Comparison of ENCODE assay signal across 20 cellular contexts in the genomic region with DNA sequence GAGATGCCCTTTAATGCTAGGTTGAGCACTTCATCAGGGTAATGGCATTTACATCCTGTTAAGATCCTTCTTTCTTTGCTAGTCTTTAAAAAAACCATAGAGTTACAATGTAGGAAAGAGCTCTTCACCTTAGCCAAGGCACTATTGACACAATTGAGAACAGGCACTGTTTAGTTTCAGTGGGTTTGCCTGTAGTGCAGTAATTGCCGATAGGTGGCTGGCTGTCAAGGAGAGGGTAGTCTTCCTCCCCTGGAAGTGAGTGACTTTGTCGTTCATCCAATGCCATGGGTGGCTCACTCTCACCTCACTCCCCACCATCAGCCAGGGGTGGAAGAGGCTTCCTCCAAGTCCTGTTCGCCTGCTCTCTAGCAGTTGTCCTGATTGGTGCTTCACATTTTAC. TPM values are rescaled to one million over a fixed set of nuclear protein-coding genes. Genes with fewer than 3 reads are reported as not detected.
DNase-seq lines count a peak whose midpoint lies in the region; ATAC-seq, FAIRE-seq and TF ChIP-seq lines count a peak whose summit lies in the region.
"Had no signal": no experiment of that assay in that cellular context is flagged by ENCODE, and none has a peak within 500 bp of the region (broad histone marks: within the 10 kb centered on the region; RNA-seq: fewer than 3 reads in every experiment).

No MANE protein-coding gene starts in this region.

- H3K4me2 ChIP-seq in GM12878 (ENCODE audit: control insufficient read depth, insufficient read depth) (no peak overlapping the region), mesenchymal stem cell (ENCODE audit: low read length, poor library complexity, severe bottlenecking) (no peak overlapping the region), smooth muscle cell (no peak overlapping the region)

- in situ Hi-C loops in GM12878 (cut with MboI) = no loop called here

- TF ChIP-seq EP300 in GM12878 (IDR thresholded peaks at IDR 0.05; ENCODE audit: borderline replicate concordance in 1 of 2, control insufficient read depth in 1 of 2, low read depth in 2 of 2, low read length in 2 of 2) = no peak

- TF ChIP-seq CTCF in GM12878 (IDR thresholded peaks at IDR 0.05 in 2 of 3, conservative IDR thresholded peaks at IDR 0.05 in 1 of 3; ENCODE audit: control insufficient read depth in 2 of 3, extremely low read depth in 1 of 3, insufficient read depth in 1 of 3, low read depth in 3 of 3, low read length in 3 of 3) (no peak), smooth muscle cell (IDR thresholded peaks at IDR 0.05; ENCODE audit: borderline replicate concordance, insufficient read depth, poor library complexity, severe bottlenecking) (no peak), BE2C (IDR thresholded peaks at IDR 0.05; ENCODE audit: low read depth, low read length) (no peak), GM20000 (IDR thresholded peaks at IDR 0.05; ENCODE audit: extremely low read depth, missing control alignments) (no peak)

- H2BK5ac ChIP-seq in mesenchymal stem cell (ENCODE audit: low read depth, low read length, poor library complexity, severe bottlenecking) = no peak overlapping the region

- TF ChIP-seq RAD21 in GM12878 (IDR thresholded peaks at IDR 0.05; ENCODE audit: insufficient read depth, low read depth, low read length) = no peak

- no peak overlapping the region for H2AFZ ChIP-seq in GM12878 (ENCODE audit: control insufficient read depth, low read depth, low read length)
- no peak overlapping the region for H2AFZ ChIP-seq in mesenchymal stem cell (ENCODE audit: low read depth, low read length)
- H2AFZ ChIP-seq in smooth muscle cell (ENCODE audit: low read depth) = no peak overlapping the region

- peaks cover 0 to 6% of the 10 kb centered on the region in 2 experiments; a peak in 3 of 4 replicates for H3K36me3 ChIP-seq in GM12878 (ENCODE audit: control insufficient read depth in 2 of 2, insufficient read depth in 2 of 2, low read length in 1 of 2)
- H3K36me3 ChIP-seq in mesenchymal stem cell (ENCODE audit: control insufficient read depth in 1 of 2, insufficient read depth in 2 of 2, low read depth in 1 of 2, low read length in 2 of 2) = peaks cover 0 to 54% of the 10 kb centered on the region in 2 experiments
- H3K36me3 ChIP-seq in smooth muscle cell (ENCODE audit: low read depth) = no peaks in the 10 kb centered on the region
- peaks cover 13% of the 10 kb centered on the region for H3K36me3 ChIP-seq in BE2C
- H3K36me3 ChIP-seq: ovary had no signal

- H3K9ac ChIP-seq in GM12878 (ENCODE audit: control insufficient read depth, insufficient read depth, low read length) (no peak overlapping the region), mesenchymal stem cell (ENCODE audit: low read length) (no peak overlapping the region), smooth muscle cell (ENCODE audit: low read depth) (no peak overlapping the region)
- H3K9ac ChIP-seq: BLaER1 treated with 17β-estradiol and CSF1 and Interleukin-3, amounts not matched to agents 10 nM and 100 nM had no signal

- no peak overlapping the region for H3K4ac ChIP-seq in mesenchymal stem cell (ENCODE audit: low read depth in 1 of 2, low read length in 2 of 2)

- H3K9me3 ChIP-seq in GM12878 (replicated peaks; ENCODE audit: control insufficient read depth, insufficient read depth, low read length) = no peaks in the 10 kb centered on the region
- H3K9me3 ChIP-seq in mesenchymal stem cell (ENCODE audit: control insufficient read depth, low read length) = no peaks in the 10 kb centered on the region
- no peaks in the 10 kb centered on the region for H3K9me3 ChIP-seq in smooth muscle cell (replicated peaks; ENCODE audit: low read depth)
- H3K9me3 ChIP-seq in BE2C = no peaks in the 10 kb centered on the region
- H3K9me3 ChIP-seq: BLaER1 treated with 17β-estradiol and CSF1 and Interleukin-3, amounts not matched to agents 10 nM and 100 nM; ovary had no signal

- no peaks in the 10 kb centered on the region for H3F3A ChIP-seq in smooth muscle cell (ENCODE audit: low read depth)

- no peak overlapping the region for H2BK12ac ChIP-seq in mesenchymal stem cell (ENCODE audit: low read length in 2 of 2)

- H3K79me1 ChIP-seq in mesenchymal stem cell (replicated peaks; ENCODE audit: low read length, poor library complexity, severe bottlenecking) = no peaks in the 10 kb centered on the region

- no peak overlapping the region for H3K23ac ChIP-seq in mesenchymal stem cell (ENCODE audit: low read length in 2 of 2)

- intact Hi-C loops in activated CD4-positive, alpha-beta T cell treated with anti-CD3 and anti-CD28 coated beads, Interleukin-2, amount 10 ng/mL, durations not matched to agents 24 days and 14 days (cut with micrococcal nuclease) = loop anchor here (10.0 kb wide), 1 partner anchor 1450 kb away; no protein-coding TSS in a partner anchor
- intact Hi-C loops in GM12878 (cut with micrococcal nuclease; ENCODE audit: unreplicated experiment) = no loop called here

- peaks cover 28% of the 10 kb centered on the region for H3K4me1 Mint-ChIP-seq in activated CD4-positive, alpha-beta T cell treated with anti-CD3 and anti-CD28 coated beads, Interleukin-2, amount 10 ng/mL, durations not matched to agents 24 days and 14 days

- H4K8ac ChIP-seq in mesenchymal stem cell (ENCODE audit: low read length) = no peak overlapping the region

- H3K4me3 ChIP-seq in GM12878 (no peak overlapping the region), mesenchymal stem cell (ENCODE audit: insufficient read depth in 1 of 2, low read depth in 1 of 2, low read length in 2 of 2) (no peak overlapping the region), smooth muscle cell (no peak overlapping the region), BE2C (ENCODE audit: low read depth, low read length) (no peak overlapping the region)
- H3K4me3 ChIP-seq: BLaER1 treated with 17β-estradiol and CSF1 and Interleukin-3, amounts not matched to agents 10 nM and 100 nM; dorsolateral prefrontal cortex; ovary; SK-N-MC had no signal

- peak overlapping the region; percentile 7 for H2AK5ac ChIP-seq in mesenchymal stem cell (ENCODE audit: low read length, severe bottlenecking)

- H2BK15ac ChIP-seq in mesenchymal stem cell (ENCODE audit: low read depth, poor library complexity, severe bottlenecking) = no peak overlapping the region

- no peak for FAIRE-seq in GM12878 (lab: Jason Lieb, UNC)
- FAIRE-seq: urothelium cell line had no signal

- TF ChIP-seq POLR2A in GM12878 (IDR thresholded peaks at IDR 0.05; ENCODE audit: low read depth, low read length) = no peak

- CTCF ChIA-PET in GM12878 (lab: Yijun Ruan, JAX) = interaction anchor here (0.7 to 7.3 kb wide), 4 partner anchors 9 to 1446 kb away, joined by 3 to 64 read pairs (median 3); no protein-coding TSS in a partner anchor

- no peaks in the 10 kb centered on the region for H3K9me3 Mint-ChIP-seq in activated CD4-positive, alpha-beta T cell treated with anti-CD3 and anti-CD28 coated beads, Interleukin-2, amount 10 ng/mL, durations not matched to agents 24 days and 14 days
- H3K9me3 Mint-ChIP-seq: activated T-helper 17 cell treated with anti-CD3 and anti-CD28 coated beads, Interleukin-2, amount 50 U/mL, for 72 hours; stimulated activated naive CD8-positive, alpha-beta T cell treated with anti-CD3 and anti-CD28 coated beads, Interleukin-15, Interleukin-2, amounts not matched to agents 100 ng/mL and 50 ng/mL, for 24 hours had no signal

- H3K27me3 Mint-ChIP-seq in activated CD4-positive, alpha-beta T cell treated with anti-CD3 and anti-CD28 coated beads, Interleukin-2, amount 10 ng/mL, durations not matched to agents 24 days and 14 days = no peaks in the 10 kb centered on the region
- H3K27me3 Mint-ChIP-seq: activated T-helper 17 cell treated with anti-CD3 and anti-CD28 coated beads, Interleukin-2, amount 50 U/mL, for 72 hours; stimulated activated naive CD8-positive, alpha-beta T cell treated with anti-CD3 and anti-CD28 coated beads, Interleukin-15, Interleukin-2, amounts not matched to agents 100 ng/mL and 50 ng/mL, for 24 hours had no signal

- no TSS peak for BruUV-seq in GM12878 (replicated peaks; lab: Mats Ljungman, UMichigan)

- RAD21 ChIA-PET in GM12878 (lab: Charles Lee; ENCODE audit: unreplicated experiment) = interaction anchor here (1.0 to 3.5 kb wide), 3 partner anchors 8 to 11 kb away, joined by 3 to 14 read pairs (median 6); no protein-coding TSS in a partner anchor

- no peaks in the 10 kb centered on the region for H3K27me3 ChIP-seq in GM12878 (replicated peaks in 1 of 2; ENCODE audit: control insufficient read depth in 2 of 2, insufficient read depth in 2 of 2, low read length in 1 of 2)
- peaks cover 0 to 7% of the 10 kb centered on the region in 2 experiments for H3K27me3 ChIP-seq in mesenchymal stem cell (ENCODE audit: control insufficient read depth in 1 of 2, insufficient read depth in 1 of 2, low read length in 2 of 2)
- H3K27me3 ChIP-seq in smooth muscle cell (ENCODE audit: low read depth) = no peaks in the 10 kb centered on the region
- H3K27me3 ChIP-seq in BE2C = no peaks in the 10 kb centered on the region
- H3K27me3 ChIP-seq: BLaER1 treated with 17β-estradiol and CSF1 and Interleukin-3, amounts not matched to agents 10 nM and 100 nM; ovary had no signal

- no peak for DNase-seq in activated CD4-positive, alpha-beta T cell treated with anti-CD3 and anti-CD28 coated beads, Interleukin-2, amount 10 ng/mL, durations not matched to agents 24 days and 14 days
- DNase-seq in activated CD4-positive, alpha-beta T cell treated with anti-CD3 and anti-CD28 coated beads for 48 hours = no peak
- DNase-seq in GM12878 (ENCODE audit: low read depth, low spot score) (no peak), mesenchymal stem cell (no peak), smooth muscle cell (lab: John Stamatoyannopoulos, UW; ENCODE audit: unreplicated experiment) (no peak), BE2C (no peak), GM20000 (ENCODE audit: low spot score) (no peak)
- DNase-seq: dorsolateral prefrontal cortex; NCI-H187 treated with DMSO at 0.1 percent for 48 hours; ovary; stimulated activated CD4-positive, alpha-beta T cell treated with anti-CD3 and anti-CD28 coated beads, Interleukin-2, amount 100 ng/mL, for 24 hours; T-helper 9 cell had no signal

- 63% methylated on average over 3 of the region's 3 CpGs for WGBS in GM12878 (ENCODE audit: insufficient coverage, insufficient replicate concordance, low lambda C conversion rate, missing lambda C conversion rate)
- WGBS in mesenchymal stem cell = 100% methylated on average over 1 of the region's 3 CpGs
- WGBS in smooth muscle cell (ENCODE audit: low lambda C conversion rate) = 86% methylated on average over 3 of the region's 3 CpGs

- no peaks in the 10 kb centered on the region for H3K79me2 ChIP-seq in GM12878 (ENCODE audit: control insufficient read depth, insufficient read depth, low read length)
- H3K79me2 ChIP-seq in smooth muscle cell (ENCODE audit: low read depth) = no peaks in the 10 kb centered on the region

- 0 out of 2 replicates have a peak, but pooled peaks cover 4% of the 10 kb centered on the region for H3K4me1 ChIP-seq in GM12878 (ENCODE audit: control insufficient read depth, insufficient read depth, low read length)
- peaks cover 5% of the 10 kb centered on the region for H3K4me1 ChIP-seq in mesenchymal stem cell (ENCODE audit: control insufficient read depth, insufficient read depth, low read depth, low read length)
- H3K4me1 ChIP-seq in smooth muscle cell (ENCODE audit: low read depth) = no peaks in the 10 kb centered on the region
- no peaks in the 10 kb centered on the region for H3K4me1 ChIP-seq in BE2C

- no peak overlapping the region for H3K4me3 Mint-ChIP-seq in activated CD4-positive, alpha-beta T cell treated with anti-CD3 and anti-CD28 coated beads, Interleukin-2, amount 10 ng/mL, durations not matched to agents 24 days and 14 days
- H3K4me3 Mint-ChIP-seq: stimulated activated naive CD8-positive, alpha-beta T cell treated with anti-CD3 and anti-CD28 coated beads, Interleukin-15, Interleukin-2, amounts not matched to agents 100 ng/mL and 50 ng/mL, for 24 hours had no signal

- no peak overlapping the region for H2BK120ac ChIP-seq in mesenchymal stem cell (ENCODE audit: low read depth, low read length)

- H4K91ac ChIP-seq in mesenchymal stem cell (ENCODE audit: low read length) = no peak overlapping the region

- H3K27ac ChIP-seq in GM12878 (ENCODE audit: control insufficient read depth, insufficient read depth) = no peak overlapping the region
- peak overlapping the region; percentile 34 for H3K27ac ChIP-seq in mesenchymal stem cell (ENCODE audit: low read length, poor library complexity, severe bottlenecking)
- peak overlapping the region; percentile 4 for H3K27ac ChIP-seq in smooth muscle cell (ENCODE audit: low read depth)
- H3K27ac ChIP-seq: BLaER1 treated with 17β-estradiol and CSF1 and Interleukin-3, amounts not matched to agents 10 nM and 100 nM; ovary; SK-N-MC had no signal

- SMC1A ChIA-PET in GM12878 (lab: Charles Lee; ENCODE audit: uncharacterized antibody, unreplicated experiment) = interaction anchor here (5.9 kb wide), 1 partner anchor 10 kb away, joined by 44 read pairs; no protein-coding TSS in a partner anchor

- H4K20me1 ChIP-seq in GM12878 (ENCODE audit: control insufficient read depth, insufficient read depth) (no peaks in the 10 kb centered on the region), smooth muscle cell (ENCODE audit: low read depth) (no peaks in the 10 kb centered on the region)

- H3K27ac Mint-ChIP-seq in activated CD4-positive, alpha-beta T cell treated with anti-CD3 and anti-CD28 coated beads, Interleukin-2, amount 10 ng/mL, durations not matched to agents 24 days and 14 days = peak overlapping the region; percentile 53
- H3K27ac Mint-ChIP-seq: activated T-helper 17 cell treated with anti-CD3 and anti-CD28 coated beads, Interleukin-2, amount 50 U/mL, for 72 hours; stimulated activated naive CD8-positive, alpha-beta T cell treated with anti-CD3 and anti-CD28 coated beads, Interleukin-15, Interleukin-2, amounts not matched to agents 100 ng/mL and 50 ng/mL, for 24 hours had no signal

- H3K36me3 Mint-ChIP-seq in activated CD4-positive, alpha-beta T cell treated with anti-CD3 and anti-CD28 coated beads, Interleukin-2, amount 10 ng/mL, durations not matched to agents 24 days and 14 days (ENCODE audit: low read depth) = peaks cover 52% of the 10 kb centered on the region

- no peak overlapping the region for H3K14ac ChIP-seq in mesenchymal stem cell (ENCODE audit: low read length in 2 of 2)

- POLR2A ChIA-PET in GM12878 (lab: Charles Lee) = no interaction called here

- H3K18ac ChIP-seq in mesenchymal stem cell (ENCODE audit: low read depth in 1 of 2, low read length in 2 of 2) = no peak overlapping the region

- ATAC-seq in GM12878 = peak; percentile 37; the same call in 1 of the 3 replicates
- ATAC-seq in GM21360 (IDR thresholded peaks at IDR 0.05; ENCODE audit: unreplicated experiment) = no peak
- ATAC-seq: activated T-helper 17 cell treated with anti-CD3 and anti-CD28 coated beads, Interleukin-2, amount 50 U/mL, for 72 hours; HCT116; Panc1 had no signal

RNA-seq across cellular contexts. Expression of a gene that starts 34.7 kb away (rescaled TPM):
- 161 and 162 TPM in 2 replicates for total RNA-seq in activated CD4-positive, alpha-beta T cell treated with anti-CD3 and anti-CD28 coated beads, Interleukin-2, amount 10 ng/mL, durations not matched to agents 24 days and 14 days
- 14.5 and 16.3 TPM in 2 replicates for total RNA-seq in GM12878 (2013; cell fraction: nucleolus; rRNA removed)
- total RNA-seq in GM12878 (2014; rRNA removed) (115 and 118 TPM in 2 replicates), GM12878 (2014; rRNA removed; fragmentation: Illumina TruSeq; extraction: Trizol) (138 and 140 TPM in 2 replicates), GM12878 (2021) (113 and 114 TPM in 2 replicates), smooth muscle cell (43.8 and 46.7 TPM in 2 replicates)
- 40.8 TPM for polyA plus RNA-seq in GM12878 (2011; ENCODE audit: low read depth)
- polyA plus RNA-seq in GM12878 (2011; rRNA removed) (75.4 and 123 TPM in 2 replicates), GM12878 (2014; fragmentation: Illumina TruSeq; extraction: Trizol) (138 and 169 TPM in 2 replicates), GM12878 (2014; fragmentation: Nextera tagmentation; extraction: Ambion mirVana) (10 to 100 TPM; 55.8 to 87.2 TPM), GM12878 (2014; rRNA removed) (82.8 and 91.8 TPM in 2 replicates), GM12878 (2016; fragmentation: Nextera tagmentation; extraction: Ambion mirVana) (100 to 1,000 TPM; 155 to 156 TPM), smooth muscle cell (37.2 and 54.7 TPM in 2 replicates)
- 46.2 and 47.4 TPM in 2 replicates for polyA plus RNA-seq in GM12878 (2011; cell fraction: cytosol; rRNA removed)
- polyA plus RNA-seq in GM12878 (2011; cell fraction: nucleus; rRNA removed) = 28.2 and 32.5 TPM in 2 replicates
- 69.5 and 75.1 TPM in 2 replicates for polyA plus RNA-seq in GM12878 (2012)
- polyA minus RNA-seq in GM12878 (2011; rRNA and poly(A)+ RNA removed) = 29.4 and 29.6 TPM in 2 replicates
- polyA minus RNA-seq in GM12878 (2011; cell fraction: cytosol; rRNA and poly(A)+ RNA removed) = 35.0 and 44.4 TPM in 2 replicates
- polyA minus RNA-seq in GM12878 (2011; cell fraction: nucleus; rRNA and poly(A)+ RNA removed) = 8.1 and 12.8 TPM in 2 replicates
- 63.7 TPM for polyA plus RNA-seq in mesenchymal stem cell (2013, experiment 1 of 2)
- polyA plus RNA-seq in mesenchymal stem cell (2013, experiment 2 of 2) = 65.0 TPM
- 56.0 TPM for polyA plus RNA-seq in BE2C (2012; ENCODE audit: insufficient read depth, insufficient read length, low read depth)

RNA-seq across cellular contexts. Expression of a gene that starts 56.9 kb away (rescaled TPM):
- 13.2 and 13.4 TPM in 2 replicates for total RNA-seq in activated CD4-positive, alpha-beta T cell treated with anti-CD3 and anti-CD28 coated beads, Interleukin-2, amount 10 ng/mL, durations not matched to agents 24 days and 14 days
- total RNA-seq in GM12878 (2013; cell fraction: nucleolus; rRNA removed) = 20.4 and 28.3 TPM in 2 replicates
- total RNA-seq in GM12878 (2014; rRNA removed) (1.0 and 1.1 TPM in 2 replicates), GM12878 (2014; rRNA removed; fragmentation: Illumina TruSeq; extraction: Trizol) (0.85 and 0.88 TPM in 2 replicates), GM12878 (2021) (0.56 TPM in 2 replicates), smooth muscle cell (0.40 TPM in 1 of 2 replicates, not detected in the other)
- 0.04 TPM for polyA plus RNA-seq in GM12878 (2011; ENCODE audit: low read depth)
- polyA plus RNA-seq in GM12878 (2011; rRNA removed) (97.2 and 103 TPM in 2 replicates), GM12878 (2014; fragmentation: Illumina TruSeq; extraction: Trizol) (0.46 and 0.73 TPM in 2 replicates), GM12878 (2014; fragmentation: Nextera tagmentation; extraction: Ambion mirVana) (under 1 TPM; 0.33 to 0.53 TPM), GM12878 (2014; rRNA removed) (0.24 and 0.63 TPM in 2 replicates), GM12878 (2016; fragmentation: Nextera tagmentation; extraction: Ambion mirVana) (under 1 TPM; 0.12 to 0.14 TPM), smooth muscle cell (0.18 TPM in 1 of 2 replicates, not detected in the other)
- 66.0 and 82.4 TPM in 2 replicates for polyA plus RNA-seq in GM12878 (2011; cell fraction: cytosol; rRNA removed)
- polyA plus RNA-seq in GM12878 (2011; cell fraction: nucleus; rRNA removed) = 94.9 and 105 TPM in 2 replicates
- polyA plus RNA-seq in GM12878 (2012) = 0.03 and 0.06 TPM in 2 replicates
- 292 and 342 TPM in 2 replicates for polyA minus RNA-seq in GM12878 (2011; rRNA and poly(A)+ RNA removed)
- 41.1 and 57.5 TPM in 2 replicates for polyA minus RNA-seq in GM12878 (2011; cell fraction: cytosol; rRNA and poly(A)+ RNA removed)
- 259 and 287 TPM in 2 replicates for polyA minus RNA-seq in GM12878 (2011; cell fraction: nucleus; rRNA and poly(A)+ RNA removed)
- 0.41 TPM for polyA plus RNA-seq in mesenchymal stem cell (2013, experiment 1 of 2)
- polyA plus RNA-seq in mesenchymal stem cell (2013, experiment 2 of 2) = 0.34 TPM
- polyA plus RNA-seq in BE2C (2012; ENCODE audit: insufficient read depth, insufficient read length, low read depth) = 0.40 TPM
